In the genomic region with DNA sequence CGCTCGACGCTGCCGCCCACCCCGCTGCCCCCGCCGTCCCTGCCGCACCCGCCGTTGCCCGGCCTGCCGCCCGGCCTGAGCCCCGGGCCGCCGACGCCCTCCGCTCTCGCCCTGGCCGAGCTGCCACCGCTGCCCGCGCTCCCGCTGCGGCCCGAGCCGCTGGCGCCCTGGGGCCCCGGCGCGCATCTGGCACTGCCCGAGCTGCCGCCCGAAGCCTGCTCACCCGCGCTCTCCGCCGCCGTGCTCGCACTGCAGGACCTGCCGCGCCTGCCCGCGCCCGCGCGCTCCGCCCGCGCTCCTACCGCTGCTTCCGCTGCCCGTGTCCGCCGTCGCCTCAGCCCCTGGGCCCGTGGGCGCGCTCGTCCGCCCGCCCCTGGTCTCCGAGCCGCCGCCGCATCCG, we compare ENCODE assay signal across 8 cellular contexts. TPM values are rescaled to one million over a fixed set of nuclear protein-coding genes. Genes with fewer than 3 reads are reported as not detected.
DNase-seq lines count a peak whose midpoint lies in the region; ATAC-seq and TF ChIP-seq lines count a peak whose summit lies in the region.

No MANE protein-coding gene starts in this region.

- ATAC-seq in HG02885 (IDR thresholded peaks at IDR 0.05; ENCODE audit: poor library complexity, unreplicated experiment) (peak; percentile 16), activated B cell treated with CpG ODN at 0.5 μM for 24 hours (ENCODE audit: low read depth) (no peak), gastrocnemius medialis (peak; percentile 39 to 48), sciatic nerve (no peak)

- H3K27ac ChIP-seq in gastrocnemius medialis (peak overlapping the region in 2 of 4 donors; percentile 35 to 46), spleen (peak overlapping the region in 3 of 8 donors; percentile 78 to 92 (median 84))

- H3K4me3 ChIP-seq in gastrocnemius medialis (peak overlapping the region in 1 of 4 donors; percentile 53), spleen (peak overlapping the region in 4 of 8 donors; percentile 35 to 72 (median 38))

- H3K27me3 ChIP-seq in gastrocnemius medialis = peaks cover 0 to 2% (median 0%) of the 10 kb centered on the region in 3 donors
- peaks cover 0 to 53% (median 8%) of the 10 kb centered on the region in 7 donors for H3K27me3 ChIP-seq in spleen (replicated peaks in 1 of 7)

- WGBS in spleen, 5 donors = 0 to 2% (median 1%) methylated on average over 16 to 67 of the region's 67 CpGs

- H3K9me3 Mint-ChIP-seq in activated B cell treated with CpG ODN at 0.5 μM for 24 hours = no peaks in the 10 kb centered on the region

- no peak overlapping the region for H3K27ac Mint-ChIP-seq in activated B cell treated with CpG ODN at 0.5 μM for 24 hours

- in situ Hi-C loops in gastrocnemius medialis (cut with MboI; ENCODE audit: low sequenced_read_pairs in 4 of 4) = no loop called here

- H3K4me3 Mint-ChIP-seq in activated B cell treated with CpG ODN at 0.5 μM for 24 hours = peak overlapping the region; percentile 65

- H3K36me3 ChIP-seq in gastrocnemius medialis (peaks cover 0 to 12% of the 10 kb centered on the region in 2 donors), spleen (no peaks in the 10 kb centered on the region)

- H3K27me3 Mint-ChIP-seq in activated B cell treated with CpG ODN at 0.5 μM for 24 hours = peaks cover 8% of the 10 kb centered on the region

- TF ChIP-seq CTCF in activated B cell treated with CpG ODN at 0.5 μM for 24 hours (IDR thresholded peaks at IDR 0.05) (no peak), gastrocnemius medialis (IDR thresholded peaks at IDR 0.05 in 4 of 5, conservative IDR thresholded peaks at IDR 0.05 in 1 of 5) (no peak), spleen (IDR thresholded peaks at IDR 0.05 in 8 of 11, conservative IDR thresholded peaks at IDR 0.05 in 3 of 11) (no peak)

- H3K4me1 ChIP-seq in gastrocnemius medialis (peaks cover 4 to 6% of the 10 kb centered on the region in 2 donors), spleen (peaks cover 18 to 57% (median 42%) of the 10 kb centered on the region in 6 donors)

- TF ChIP-seq POLR2A in gastrocnemius medialis (IDR thresholded peaks at IDR 0.05) = no peak
- TF ChIP-seq POLR2A in spleen (IDR thresholded peaks at IDR 0.05) = no peak

- CTCF ChIA-PET in activated B cell treated with CpG ODN at 0.5 μM for 24 hours (lab: Charles Lee) = interaction anchor here (0.6 to 2.7 kb wide), 17 partner anchors 8 to 879 kb away, joined by 3 to 62 read pairs (median 6); partner anchors contain the start of genes FLYWCH2, HCFC1R1, THOC6 and TNFRSF12A

- H3K9me3 ChIP-seq in gastrocnemius medialis (no peaks in the 10 kb centered on the region), spleen (no peaks in the 10 kb centered on the region)

- no peaks in the 10 kb centered on the region for H3K36me3 Mint-ChIP-seq in activated B cell treated with CpG ODN at 0.5 μM for 24 hours (ENCODE audit: low read depth)

- intact Hi-C loops in activated B cell treated with CpG ODN at 0.5 μM for 24 hours (cut with micrococcal nuclease) (loop anchor here (1.0 kb wide), 3 partner anchors 16 to 21 kb away; partner anchors contain the start of genes THOC6 and TNFRSF12A), gastrocnemius medialis (cut with DNase I; ENCODE audit: low total_unique reads) (loop anchor here (1.0 kb wide), 1 partner anchor 16 kb away; the partner anchor contains the start of gene TNFRSF12A), sciatic nerve (cut with DNase I) (no loop called here), spleen (cut with DNase I; ENCODE audit: low total_unique reads) (no loop called here)

- peak; percentile 33 for DNase-seq in NCI-H82 (lab: John Stamatoyannopoulos, UW)
- no peak for DNase-seq in NCI-H82 treated with DMSO at 0.1 percent for 48 hours (lab: John Stamatoyannopoulos, UW; ENCODE audit: unreplicated experiment)
- no peak for DNase-seq in activated B cell treated with CpG ODN at 0.5 μM for 24 hours
- DNase-seq in gastrocnemius medialis = no peak
- no peak for DNase-seq in sciatic nerve (ENCODE audit: low spot score)
- DNase-seq in A172 (ENCODE audit: low spot score) = no peak
- no peak for DNase-seq in spleen

- POLR2A ChIA-PET in activated B cell treated with CpG ODN at 0.5 μM for 24 hours (lab: Charles Lee) = interaction anchor here (0.5 to 5.4 kb wide), 11 partner anchors 16 to 191 kb away, joined by 3 to 40 read pairs (median 4); partner anchors contain the start of genes HCFC1R1, PKMYT1, THOC6 and TNFRSF12A

- peaks cover 29% of the 10 kb centered on the region for H3K4me1 Mint-ChIP-seq in activated B cell treated with CpG ODN at 0.5 μM for 24 hours

RNA-seq across cellular contexts. Expression of gene CLDN9, which starts 8.4 kb away (rescaled TPM):
- total RNA-seq in activated B cell treated with CpG ODN at 0.5 μM for 24 hours (not detected in 2 replicates), gastrocnemius medialis (under 1 TPM in 1 of 4 donors, not detected in 3; 0.40 TPM), sciatic nerve (0.53 TPM), spleen (1 to 10 TPM in 2 of 7 donors, under 1 TPM in 5; 0.24 to 1.7 (median 0.56) TPM)
- 0.16 TPM in 1 of 2 replicates, not detected in the other for total RNA-seq in A172 (2014; rRNA removed; shearing (Covaris generic))
- polyA plus RNA-seq in spleen = under 1 TPM; 0.06 to 0.37 (median 0.16) TPM

RNA-seq across cellular contexts. Expression of gene CLDN6, which starts 13.7 kb away (rescaled TPM):
- not detected in 2 replicates for total RNA-seq in activated B cell treated with CpG ODN at 0.5 μM for 24 hours
- total RNA-seq in gastrocnemius medialis = under 1 TPM in 1 of 4 donors, not detected in 3; 0.55 TPM
- not detected for total RNA-seq in sciatic nerve
- total RNA-seq in A172 (2014; rRNA removed; shearing (Covaris generic)) = 0.41 TPM in 1 of 2 replicates, not detected in the other
- total RNA-seq in spleen = not detected
- not detected for polyA plus RNA-seq in spleen

RNA-seq across cellular contexts. Expression of gene TNFRSF12A, which starts 15.8 kb away (rescaled TPM):
- total RNA-seq in activated B cell treated with CpG ODN at 0.5 μM for 24 hours = 0.47 and 1.0 TPM in 2 replicates
- 100 to 1,000 TPM in 2 of 4 donors, 10 to 100 TPM in 2; 34.0 to 161 (median 85.5) TPM for total RNA-seq in gastrocnemius medialis
- 13.6 TPM for total RNA-seq in sciatic nerve
- total RNA-seq in A172 (2014; rRNA removed; shearing (Covaris generic)) = 510 and 551 TPM in 2 replicates
- 10 to 100 TPM in 3 of 7 donors, 1 to 10 TPM in 4; 2.0 to 26.1 (median 7.5) TPM for total RNA-seq in spleen
- polyA plus RNA-seq in spleen = 10 to 100 TPM in 1 of 3 donors, 1 to 10 TPM in 2; 7.7 to 16.5 (median 8.3) TPM

RNA-seq across cellular contexts. Expression of gene HCFC1R1, which starts 19.4 kb away (rescaled TPM):
- total RNA-seq in activated B cell treated with CpG ODN at 0.5 μM for 24 hours = 17.7 and 20.4 TPM in 2 replicates
- total RNA-seq in gastrocnemius medialis = 100 to 1,000 TPM in 1 of 4 donors, 10 to 100 TPM in 3; 41.8 to 124 (median 66.9) TPM
- total RNA-seq in sciatic nerve = 65.9 TPM
- total RNA-seq in A172 (2014; rRNA removed; shearing (Covaris generic)) = 54.7 and 71.1 TPM in 2 replicates
- 10 to 100 TPM; 15.5 to 30.8 (median 21.6) TPM for total RNA-seq in spleen
- polyA plus RNA-seq in spleen = 10 to 100 TPM; 60.5 to 74.5 (median 62.8) TPM

RNA-seq across cellular contexts. Expression of gene THOC6, which starts 19.5 kb away (rescaled TPM):
- total RNA-seq in activated B cell treated with CpG ODN at 0.5 μM for 24 hours = 45.8 and 47.1 TPM in 2 replicates
- total RNA-seq in gastrocnemius medialis = 10 to 100 TPM; 15.0 to 31.1 (median 21.5) TPM
- total RNA-seq in sciatic nerve = 13.6 TPM
- 32.1 and 35.2 TPM in 2 replicates for total RNA-seq in A172 (2014; rRNA removed; shearing (Covaris generic))
- total RNA-seq in spleen = 10 to 100 TPM; 19.3 to 30.4 (median 26.3) TPM
- polyA plus RNA-seq in spleen = 10 to 100 TPM; 40.7 to 57.2 (median 41.0) TPM

Comparison
In these comparisons a context has a peak if more than half of its experiments do, and no peak if none do; other contexts are left out.
1. ATAC-seq: peak in HG02885 (single experiment) and gastrocnemius medialis (2 of 2); none in activated B cell treated with CpG ODN at 0.5 μM for 24 hours (single experiment) and sciatic nerve (single experiment).
2. intact Hi-C loops: an anchor here in activated B cell treated with CpG ODN at 0.5 μM for 24 hours (1.0 kb wide) and gastrocnemius medialis (1.0 kb wide); none called in sciatic nerve and spleen.